ENCODE assay signal across 21 cellular contexts in genomic region chr15:74301583-74302374, GRCh38.
DNase-seq lines count a peak whose midpoint lies in the region; ATAC-seq, FAIRE-seq and TF ChIP-seq lines count a peak whose summit lies in the region.
"Had no signal": no experiment of that assay in that cellular context is flagged by ENCODE, and none has a peak within 500 bp of the region (broad histone marks: within the 10 kb centered on the region; RNA-seq: fewer than 3 reads in every experiment).

No MANE protein-coding gene starts in this region.

- H2BK12ac ChIP-seq in H1 (ENCODE audit: low read depth, low read length), result peak overlapping the region; percentile 96; the same call in 1 of the 2 replicates

- H3K36me3 ChIP-seq in GM23338 (ENCODE audit: insufficient read depth) (no peaks in the 10 kb centered on the region), H1 (ENCODE audit: control insufficient read depth in 2 of 4, insufficient read depth in 4 of 4, low read length in 3 of 4) (no peaks in the 10 kb centered on the region), neural progenitor cell (no peaks in the 10 kb centered on the region), testis (ENCODE audit: low read depth, missing control alignments) (no peaks in the 10 kb centered on the region)
- H3K36me3 ChIP-seq: BLaER1, HAP-1 had no signal

- CTCF ChIA-PET in H1 (lab: Charles Lee; ENCODE audit: partially characterized antibody), result interaction anchor here (0.7 to 8.1 kb wide), 13 partner anchors 10 to 329 kb away, joined by 3 to 117 read pairs (median 4); partner anchors contain the start of gene STRA6
- CTCF ChIA-PET in activated naive CD4-positive, alpha-beta T cell treated with anti-CD3 and anti-CD28 coated beads, Interleukin-2, amount 10 ng/mL, durations not matched to agents 7 days and 5 days (lab: Charles Lee), result interaction anchor here (1.2 kb wide), 3 partner anchors 13 to 351 kb away, joined by 3 read pairs; no protein-coding TSS in a partner anchor

- H3K56ac ChIP-seq in H1 (replicated peaks; ENCODE audit: insufficient read length, low read depth, low read length), result no peak overlapping the region

- TF ChIP-seq EP300 in H1 (IDR thresholded peaks at IDR 0.05; ENCODE audit: borderline replicate concordance in 1 of 2, low read depth in 2 of 2, low read length in 2 of 2), result no peak

- H2BK20ac ChIP-seq in H1 (ENCODE audit: low read length), result 0 out of 2 replicates have a peak overlapping the region, but pooled peaks have one; percentile 5

- TF ChIP-seq CTCF in GM23338 (conservative IDR thresholded peaks at IDR 0.05; ENCODE audit: low read depth in 2 of 2) (no peak), H1 (IDR thresholded peaks at IDR 0.05; ENCODE audit: control extremely low read depth in 1 of 3, insufficient read depth in 1 of 3, low read depth in 1 of 3, low read length in 3 of 3) (no peak), neural progenitor cell (IDR thresholded peaks at IDR 0.05) (no peak), testis (IDR thresholded peaks at IDR 0.05) (no peak), HFFc6 (IDR thresholded peaks at IDR 0.05) (no peak)

- H3K4me1 Mint-ChIP-seq in GM23338, result peaks cover 59% of the 10 kb centered on the region
- H3K4me1 Mint-ChIP-seq in neural progenitor cell, result peaks cover 70% of the 10 kb centered on the region
- H3K4me1 Mint-ChIP-seq in activated naive CD4-positive, alpha-beta T cell treated with anti-CD3 and anti-CD28 coated beads, Interleukin-2, amount 10 ng/mL, durations not matched to agents 7 days and 5 days, result no peaks in the 10 kb centered on the region
- H3K4me1 Mint-ChIP-seq in HFFc6 (ENCODE audit: low read depth), result no peaks in the 10 kb centered on the region
- H3K4me1 Mint-ChIP-seq: CD4-positive, CD25-positive, alpha-beta regulatory T cell had no signal

- H3K27me3 Mint-ChIP-seq in GM23338 (ENCODE audit: insufficient read depth, low read depth, poor library complexity) (peaks cover 53% of the 10 kb centered on the region), neural progenitor cell (ENCODE audit: insufficient read depth, low read depth) (peaks cover 35% of the 10 kb centered on the region), HFFc6 (ENCODE audit: insufficient read depth) (peaks cover 63% of the 10 kb centered on the region)
- H3K27me3 Mint-ChIP-seq in activated naive CD4-positive, alpha-beta T cell treated with anti-CD3 and anti-CD28 coated beads, Interleukin-2, amount 10 ng/mL, durations not matched to agents 7 days and 5 days, result peaks cover 87% of the 10 kb centered on the region

- H3K27ac ChIP-seq in GM23338 (ENCODE audit: low read depth) (no peak overlapping the region), H1 (ENCODE audit: low read depth, low read length) (no peak overlapping the region), neural progenitor cell (no peak overlapping the region), testis (no peak overlapping the region)
- H3K27ac ChIP-seq: BLaER1, KMS-11, PC-9 had no signal

- H3K18ac ChIP-seq in H1 (ENCODE audit: extremely low read depth, low read length), result peak overlapping the region; percentile 26

- 64% methylated on average over 5 of the region's 8 CpGs; no CpG with 5 or more reads in 1 of the 2 experiments for WGBS in H1 (ENCODE audit: extremely low coverage in 1 of 2, insufficient coverage in 1 of 2, insufficient read length in 1 of 2, insufficient replicate concordance in 2 of 2, low coverage in 1 of 2, low lambda C conversion rate in 2 of 2, missing lambda C conversion rate in 1 of 2), 2 experiments
- 86 to 89% methylated on average over 8 of the region's 8 CpGs for WGBS in testis, 2 donors

- intact Hi-C loops in testis (cut with DNase I; ENCODE audit: low total_unique reads), result no loop called here
- intact Hi-C loops in Right ventricle myocardium inferior (cut with DNase I), result loop anchor here (5.0 kb wide), 1 partner anchor 49 kb away; no protein-coding TSS in a partner anchor

- POLR2A ChIA-PET in H1 (lab: Charles Lee; ENCODE audit: partially characterized antibody), result no interaction called here

- H3K4me2 ChIP-seq in GM23338 (peak overlapping the region; percentile 70), H1 (ENCODE audit: insufficient read depth in 1 of 2, low read depth in 2 of 2, low read length in 2 of 2) (peak overlapping the region; percentile 31 to 33; a peak in 2 of 4 replicates), neural progenitor cell (peak overlapping the region; percentile 76)
- H3K4me2 ChIP-seq: BLaER1, KMS-11, PC-9 had no signal

- no peaks in the 10 kb centered on the region for H3K9me2 ChIP-seq in GM23338 (ENCODE audit: insufficient read depth)

- H3K4me1 ChIP-seq in GM23338 (ENCODE audit: insufficient read depth) (peaks cover 57% of the 10 kb centered on the region), H1 (replicated peaks in 1 of 4; ENCODE audit: control insufficient read depth in 3 of 4, insufficient read depth in 4 of 4, low read length in 3 of 4) (peaks cover 11 to 44% (median 23%) of the 10 kb centered on the region in 4 experiments), neural progenitor cell (peaks cover 60% of the 10 kb centered on the region), testis (peaks cover 15% of the 10 kb centered on the region)
- H3K4me1 ChIP-seq: BLaER1 had no signal

- no peaks in the 10 kb centered on the region; the same call in 1 of the 2 replicates for H3F3A ChIP-seq in GM23338 (replicated peaks; ENCODE audit: low read depth)
- H3F3A ChIP-seq in neural progenitor cell (ENCODE audit: low read depth), result peaks cover 33% of the 10 kb centered on the region

- peak; percentile 41 for DNase-seq in GM23338 (ENCODE audit: low spot score)
- DNase-seq in NCI-H82 (lab: John Stamatoyannopoulos, UW), result peak; percentile 95
- no peak for DNase-seq in H1 (ENCODE audit: low read depth in 1 of 2, low spot score in 2 of 2)
- peak; percentile 83 for DNase-seq in neural progenitor cell (ENCODE audit: low spot score)
- DNase-seq in activated naive CD4-positive, alpha-beta T cell treated with anti-CD3 and anti-CD28 coated beads, Interleukin-2, amount 10 ng/mL, durations not matched to agents 7 days and 5 days, result no peak
- no peak for DNase-seq in testis
- no peak for DNase-seq in HFFc6
- no peak for DNase-seq in Right ventricle myocardium inferior (ENCODE audit: missing footprints)
- DNase-seq: CD4-positive, CD25-positive, alpha-beta regulatory T cell; IMR-90; MM.1S; NCI-H2029; NCI-H2227 treated with DMSO at 0.1 percent for 48 hours; NCI-H748 treated with DMSO at 0.1 percent for 48 hours; NK-92 treated with Interleukin-12 subunit alpha and Interleukin-12 subunit beta, amount 100 ng/mL, for 24 hours; PC-9; RPMI8226; SHP77 had no signal

- no peak overlapping the region for H4K8ac ChIP-seq in H1 (ENCODE audit: extremely low read depth, insufficient read depth, low read length)

- H3K9ac ChIP-seq in H1 (replicated peaks in 1 of 4; ENCODE audit: extremely low read depth in 1 of 4, low read depth in 3 of 4, low read length in 3 of 4), result no peak overlapping the region
- H3K9ac ChIP-seq in neural progenitor cell, result no peak overlapping the region
- H3K9ac ChIP-seq: BLaER1, KMS-11 had no signal

- no peaks in the 10 kb centered on the region; the same call in 2 of the 3 replicates for H3K9me3 Mint-ChIP-seq in GM23338
- peaks cover 2% of the 10 kb centered on the region for H3K9me3 Mint-ChIP-seq in neural progenitor cell
- no peaks in the 10 kb centered on the region for H3K9me3 Mint-ChIP-seq in activated naive CD4-positive, alpha-beta T cell treated with anti-CD3 and anti-CD28 coated beads, Interleukin-2, amount 10 ng/mL, durations not matched to agents 7 days and 5 days
- H3K9me3 Mint-ChIP-seq in HFFc6, result no peaks in the 10 kb centered on the region
- H3K9me3 Mint-ChIP-seq: CD4-positive, CD25-positive, alpha-beta regulatory T cell had no signal

- no peak overlapping the region for H3K14ac ChIP-seq in H1 (ENCODE audit: insufficient read length)

- no peak for FAIRE-seq in H1 (lab: Jason Lieb, UNC)

- H3K36me3 Mint-ChIP-seq in GM23338 (ENCODE audit: low read depth) (no peaks in the 10 kb centered on the region; the same call in 2 of the 3 replicates), neural progenitor cell (no peaks in the 10 kb centered on the region), HFFc6 (ENCODE audit: low read depth) (no peaks in the 10 kb centered on the region)
- H3K36me3 Mint-ChIP-seq in activated naive CD4-positive, alpha-beta T cell treated with anti-CD3 and anti-CD28 coated beads, Interleukin-2, amount 10 ng/mL, durations not matched to agents 7 days and 5 days, result no peaks in the 10 kb centered on the region
- H3K36me3 Mint-ChIP-seq: CD4-positive, CD25-positive, alpha-beta regulatory T cell had no signal

- no peak overlapping the region for H4K91ac ChIP-seq in H1 (replicated peaks; ENCODE audit: insufficient read length, low read length)

- H3K23me2 ChIP-seq in H1 (ENCODE audit: low read depth, low read length), result no peaks in the 10 kb centered on the region; the same call in 1 of the 2 replicates

- no peak overlapping the region for H3K4ac ChIP-seq in H1 (replicated peaks; ENCODE audit: insufficient read length, low read depth, low read length)

- H2BK5ac ChIP-seq in H1 (ENCODE audit: low read depth, low read length), result peak overlapping the region; percentile 84; the same call in 1 of the 2 replicates

- H3K79me2 ChIP-seq in GM23338 (replicated peaks; ENCODE audit: insufficient read depth), result no peaks in the 10 kb centered on the region
- no peaks in the 10 kb centered on the region for H3K79me2 ChIP-seq in H1 (ENCODE audit: control insufficient read depth in 1 of 2, insufficient read depth in 2 of 2, low read length in 2 of 2)
- H3K79me2 ChIP-seq in neural progenitor cell (ENCODE audit: low read depth), result no peaks in the 10 kb centered on the region

- peak overlapping the region; percentile 100; the same call in 1 of the 2 replicates for H2BK15ac ChIP-seq in H1 (ENCODE audit: low read length)

- H3K23ac ChIP-seq in H1 (ENCODE audit: insufficient read length), result no peak overlapping the region

- peak overlapping the region; percentile 24 for H2BK120ac ChIP-seq in H1 (replicated peaks; ENCODE audit: low read depth, low read length)

- H4K5ac ChIP-seq in H1 (ENCODE audit: insufficient read length, low read depth, low read length), result no peak overlapping the region

- H3K9me3 ChIP-seq in H1 (ENCODE audit: insufficient read depth in 2 of 2, low read depth in 1 of 2, low read length in 1 of 2), result no peaks in the 10 kb centered on the region
- no peaks in the 10 kb centered on the region for H3K9me3 ChIP-seq in neural progenitor cell (ENCODE audit: low read depth)
- H3K9me3 ChIP-seq in testis, result no peaks in the 10 kb centered on the region
- H3K9me3 ChIP-seq: BLaER1, HAP-1 had no signal

- no peak overlapping the region for H3K27ac Mint-ChIP-seq in GM23338
- H3K27ac Mint-ChIP-seq in neural progenitor cell, result peak overlapping the region; percentile 68
- no peak overlapping the region for H3K27ac Mint-ChIP-seq in activated naive CD4-positive, alpha-beta T cell treated with anti-CD3 and anti-CD28 coated beads, Interleukin-2, amount 10 ng/mL, durations not matched to agents 7 days and 5 days
- no peak overlapping the region for H3K27ac Mint-ChIP-seq in HFFc6

- ATAC-seq in GM23338 (no peak), Right ventricle myocardium inferior (no peak)

- H2AFZ ChIP-seq in GM23338, result peak overlapping the region; percentile 83; the same call in 1 of the 2 replicates
- no peak overlapping the region for H2AFZ ChIP-seq in H1 (ENCODE audit: low read length)
- no peak overlapping the region for H2AFZ ChIP-seq in neural progenitor cell (replicated peaks)
- H2AFZ ChIP-seq: PC-9 had no signal

- TF ChIP-seq POLR2A in H1 (IDR thresholded peaks at IDR 0.05; ENCODE audit: control extremely low read depth in 1 of 2, low read depth in 2 of 2, low read length in 2 of 2), result no peak
- TF ChIP-seq POLR2A in testis (IDR thresholded peaks at IDR 0.05), result no peak

- peak overlapping the region; percentile 31; the same call in 1 of the 2 replicates for H3K4me3 ChIP-seq in GM23338
- H3K4me3 ChIP-seq in H1 (ENCODE audit: extremely low read depth in 1 of 4, insufficient read depth in 2 of 4, low read depth in 3 of 4, low read length in 4 of 4), result peak overlapping the region in 1 of 4 experiments; percentile 8; a peak in 1 of 8 replicates
- peak overlapping the region; percentile 27 for H3K4me3 ChIP-seq in neural progenitor cell
- H3K4me3 ChIP-seq in testis, result no peak overlapping the region
- H3K4me3 ChIP-seq: BLaER1, HAP-1, PC-9 had no signal

- no peaks in the 10 kb centered on the region for H3K79me1 ChIP-seq in H1 (ENCODE audit: low read depth, low read length)

- peak overlapping the region; percentile 71; the same call in 1 of the 2 replicates for H2AK5ac ChIP-seq in H1 (ENCODE audit: low read depth, low read length)

- peaks cover 62% of the 10 kb centered on the region for H3K27me3 ChIP-seq in GM23338 (ENCODE audit: insufficient read depth)
- H3K27me3 ChIP-seq in H1 (replicated peaks in 1 of 4; ENCODE audit: control insufficient read depth in 3 of 4, extremely low read depth in 1 of 4, insufficient read depth in 3 of 4, low read length in 3 of 4), result peaks cover 2 to 32% (median 25%) of the 10 kb centered on the region in 4 experiments; a peak in 6 of 7 replicates
- peaks cover 28% of the 10 kb centered on the region for H3K27me3 ChIP-seq in neural progenitor cell
- H3K27me3 ChIP-seq in testis, result no peaks in the 10 kb centered on the region
- H3K27me3 ChIP-seq: BLaER1 had no signal

- no peaks in the 10 kb centered on the region for H4K20me1 ChIP-seq in GM23338 (replicated peaks; ENCODE audit: insufficient read depth)
- H4K20me1 ChIP-seq in H1 (replicated peaks in 1 of 2; ENCODE audit: control insufficient read depth in 1 of 2, insufficient read depth in 2 of 2, low read length in 2 of 2), result no peaks in the 10 kb centered on the region
- no peaks in the 10 kb centered on the region for H4K20me1 ChIP-seq in neural progenitor cell (ENCODE audit: low read depth)

- no peak for TF ChIP-seq RAD21 in H1 (IDR thresholded peaks at IDR 0.05 in 1 of 2, conservative IDR thresholded peaks at IDR 0.05 in 1 of 2; ENCODE audit: low read depth in 2 of 2, low read length in 2 of 2)

- H3K4me3 Mint-ChIP-seq in GM23338 (peak overlapping the region; percentile 19; the same call in 1 of the 3 replicates), neural progenitor cell (peak overlapping the region; percentile 36), HFFc6 (no peak overlapping the region)
- no peak overlapping the region for H3K4me3 Mint-ChIP-seq in activated naive CD4-positive, alpha-beta T cell treated with anti-CD3 and anti-CD28 coated beads, Interleukin-2, amount 10 ng/mL, durations not matched to agents 7 days and 5 days
- H3K4me3 Mint-ChIP-seq: CD4-positive, CD25-positive, alpha-beta regulatory T cell had no signal

Comparison
In these comparisons a context has a peak if more than half of its experiments do, and no peak if none do; other contexts are left out.
1. DNase-seq: peak in GM23338 (single experiment), NCI-H82 (single experiment) and neural progenitor cell (single experiment); none in H1 (0 of 2), activated naive CD4-positive, alpha-beta T cell treated with anti-CD3 and anti-CD28 coated beads, Interleukin-2, amount 10 ng/mL, durations not matched to agents 7 days and 5 days (single experiment), testis (single experiment), HFFc6 (single experiment) and Right ventricle myocardium inferior (single experiment).
2. H3K4me3 ChIP-seq: peak in GM23338 (single experiment) and neural progenitor cell (single experiment); none in testis (0 of 2).
3. H3K4me3 Mint-ChIP-seq: peak in GM23338 (single experiment) and neural progenitor cell (single experiment); none in activated naive CD4-positive, alpha-beta T cell treated with anti-CD3 and anti-CD28 coated beads, Interleukin-2, amount 10 ng/mL, durations not matched to agents 7 days and 5 days (single experiment) and HFFc6 (single experiment).
4. Peak in every context shown above with its lines, with median percentiles within 50 percentile points of each other: H3K4me2 ChIP-seq.